Comparison of ENCODE assay signal across 8 cellular contexts in genomic region chr2:179861027-179861776, GRCh38. TPM values are rescaled to one million over a fixed set of nuclear protein-coding genes. Genes with fewer than 3 reads are reported as not detected.
DNase-seq lines count a peak whose midpoint lies in the region; ATAC-seq and TF ChIP-seq lines count a peak whose summit lies in the region.

TSS of gene ZNF385B (minus strand) at chr2:179861612.

- H3K4me3 ChIP-seq in muscle layer of duodenum (ENCODE audit: low read depth in 1 of 2, low read length in 2 of 2) = peak within 1 kb of the TSS; percentile 62 to 79

- H3K4me3 Mint-ChIP-seq in endothelial cell (ENCODE audit: unreplicated experiment) = peak within 1 kb of the TSS; percentile 87

- no peaks in the 10 kb centered on the region for H3K9me3 Mint-ChIP-seq in endothelial cell (ENCODE audit: unreplicated experiment)

- peaks cover 33% of the 10 kb centered on the region for H3K4me1 Mint-ChIP-seq in endothelial cell (ENCODE audit: unreplicated experiment)

- H3K4me1 ChIP-seq in muscle layer of duodenum (ENCODE audit: control insufficient read depth in 1 of 2, insufficient read depth in 2 of 2, low read length in 2 of 2) = peaks cover 0 to 7% of the 10 kb centered on the region in 2 donors

- H3K9me3 ChIP-seq in muscle layer of duodenum (ENCODE audit: control insufficient read depth in 1 of 2, low read length in 2 of 2) = no peaks in the 10 kb centered on the region

- H3K27me3 ChIP-seq in muscle layer of duodenum (ENCODE audit: low read depth, low read length) = peaks cover 10% of the 10 kb centered on the region

- no peaks in the 10 kb centered on the region for H3K36me3 Mint-ChIP-seq in endothelial cell (ENCODE audit: low read depth, unreplicated experiment)

- TF ChIP-seq CTCF in RWPE1 (conservative IDR thresholded peaks at IDR 0.05; ENCODE audit: low read depth) (no peak), endothelial cell (IDR thresholded peaks at IDR 0.05; ENCODE audit: unreplicated experiment) (no peak)

- no peaks in the 10 kb centered on the region for H3K36me3 ChIP-seq in muscle layer of duodenum (ENCODE audit: control insufficient read depth in 1 of 2, insufficient read depth in 2 of 2, low read length in 2 of 2)

- peaks cover 16% of the 10 kb centered on the region for H3K27me3 Mint-ChIP-seq in endothelial cell (ENCODE audit: unreplicated experiment)

- CTCF ChIA-PET in RWPE1 (lab: Yijun Ruan, JAX) = no interaction called here

- peak; percentile 44 for ATAC-seq in HG02884 (IDR thresholded peaks at IDR 0.05; ENCODE audit: unreplicated experiment)

- DNase-seq in NCI-H82 (lab: John Stamatoyannopoulos, UW) (peak; percentile 65), NCI-H82 treated with DMSO at 0.1 percent for 48 hours (lab: John Stamatoyannopoulos, UW; ENCODE audit: unreplicated experiment) (no peak), RWPE1 (ENCODE audit: low spot score) (peak; percentile 3), endothelial cell (ENCODE audit: low spot score) (peak; percentile 45), 8988T (no peak), COLO829 (ENCODE audit: low spot score) (no peak)

- H3K27ac ChIP-seq in RWPE1 = no peak within 1 kb of the TSS
- no peak within 1 kb of the TSS for H3K27ac ChIP-seq in muscle layer of duodenum (ENCODE audit: low read length)

- H3K27ac Mint-ChIP-seq in endothelial cell (ENCODE audit: unreplicated experiment) = no peak within 1 kb of the TSS

- POLR2A ChIA-PET in RWPE1 (lab: Yijun Ruan, JAX; ENCODE audit: low non-redundant PET) = no interaction called here

RNA-seq across cellular contexts. Expression of gene ZNF385B, which starts in this region (rescaled TPM):
- 0.49 TPM for total RNA-seq in endothelial cell (ENCODE audit: unreplicated experiment)

Comparison
In these comparisons a context has a peak if more than half of its experiments do, and no peak if none do; other contexts are left out.
1. DNase-seq: peak in NCI-H82 (single experiment) and RWPE1 (single experiment); none in NCI-H82 treated with DMSO at 0.1 percent for 48 hours (single experiment), 8988T (single experiment) and COLO829 (single experiment).
2. Peak in DNase-seq in endothelial cell; RNA of the gene not detected or under 1 TPM.